Comparison of ENCODE assay signal across 8 cellular contexts in genomic region chr21:46459356-46460112, GRCh38. TPM values are rescaled to one million over a fixed set of nuclear protein-coding genes. Genes with fewer than 3 reads are reported as not detected.
DNase-seq lines count a peak whose midpoint lies in the region; TF ChIP-seq lines count a peak whose summit lies in the region.

No MANE protein-coding gene starts in this region.

- H3K4me1 ChIP-seq in Karpas-422 (ENCODE audit: low read length), result peaks cover 27% of the 10 kb centered on the region

- peak overlapping the region; percentile 51 for H3K27ac ChIP-seq in Karpas-422 (ENCODE audit: low read length)

- no peaks in the 10 kb centered on the region for H3K27me3 Mint-ChIP-seq in neural crest cell (ENCODE audit: low read depth)

- POLR2A ChIA-PET in BJ (lab: Charles Lee), result interaction anchor here (0.6 to 0.8 kb wide), 2 partner anchors 8 to 9 kb away, joined by 3 read pairs; no protein-coding TSS in a partner anchor

- DNase-seq in BJ (ENCODE audit: low read depth) (no peak), Karpas-422 (no peak), fibroblast of the aortic adventitia (ENCODE audit: low read depth) (peak; percentile 47), neural crest cell (ENCODE audit: low read depth, low spot score) (no peak), NCI-H128 (lab: John Stamatoyannopoulos, UW; ENCODE audit: unreplicated experiment) (no peak), NCI-H1105 (lab: John Stamatoyannopoulos, UW) (no peak), OCI-M1 (lab: John Stamatoyannopoulos, UW) (no peak)
- peak; percentile 27 for DNase-seq in activated T-cell treated with anti-CD3 and anti-CD28 coated beads, Interleukin-2, amount 50 U/mL, for 1 hour

- peaks cover 48% of the 10 kb centered on the region for H3K4me1 Mint-ChIP-seq in neural crest cell

- H3K9me2 ChIP-seq in Karpas-422 (replicated peaks; ENCODE audit: insufficient read depth, low read length), result no peaks in the 10 kb centered on the region

- H3K36me3 Mint-ChIP-seq in neural crest cell (ENCODE audit: low read depth), result peaks cover 5% of the 10 kb centered on the region

- no peaks in the 10 kb centered on the region for H3K9me3 ChIP-seq in Karpas-422 (ENCODE audit: low read length)

- peak overlapping the region; percentile 93 for H3K4me2 ChIP-seq in Karpas-422 (ENCODE audit: low read depth, low read length, poor library complexity, severe bottlenecking)

- CTCF ChIA-PET in BJ (lab: Yijun Ruan, JAX), result interaction anchor here (0.7 kb wide), 1 partner anchor 96 kb away, joined by 3 read pairs; no protein-coding TSS in a partner anchor

- peak overlapping the region; percentile 87 for H3K4me3 ChIP-seq in BJ (ENCODE audit: low read depth, low read length)
- peak overlapping the region; percentile 85 for H3K4me3 ChIP-seq in Karpas-422 (ENCODE audit: low read length)
- H3K4me3 ChIP-seq in fibroblast of the aortic adventitia (ENCODE audit: low read depth, low read length), result peak overlapping the region; percentile 82

- no peaks in the 10 kb centered on the region for H3K9me3 Mint-ChIP-seq in neural crest cell

- H3K79me2 ChIP-seq in Karpas-422 (ENCODE audit: low read length), result peaks cover 93% of the 10 kb centered on the region

- TF ChIP-seq CTCF in BJ (IDR thresholded peaks at IDR 0.05; ENCODE audit: insufficient read depth, low read depth, low read length) (no peak), fibroblast of the aortic adventitia (IDR thresholded peaks at IDR 0.05; ENCODE audit: insufficient read depth, low read length) (no peak), neural crest cell (conservative IDR thresholded peaks at IDR 0.05) (no peak)

- no peaks in the 10 kb centered on the region for H4K20me1 ChIP-seq in Karpas-422 (ENCODE audit: insufficient read depth, low read depth, low read length)

- H3K27ac Mint-ChIP-seq in neural crest cell (ENCODE audit: unreplicated experiment), result peak overlapping the region; percentile 67

- no peaks in the 10 kb centered on the region for H3K27me3 ChIP-seq in BJ (ENCODE audit: control insufficient read depth, insufficient read depth, low read length)
- H3K27me3 ChIP-seq in Karpas-422 (ENCODE audit: low read length), result no peaks in the 10 kb centered on the region

- peak overlapping the region; percentile 98 for H3K4me3 Mint-ChIP-seq in neural crest cell

- no peak overlapping the region for H2AFZ ChIP-seq in Karpas-422 (ENCODE audit: low read length)

- H3K9ac ChIP-seq in Karpas-422 (ENCODE audit: low read length), result peak overlapping the region; percentile 91

- no peaks in the 10 kb centered on the region; the same call in 1 of the 2 replicates for H3K36me3 ChIP-seq in BJ (ENCODE audit: control insufficient read depth, insufficient read depth, low read length)
- H3K36me3 ChIP-seq in Karpas-422 (ENCODE audit: insufficient read depth, low read length), result peaks cover 32% of the 10 kb centered on the region

RNA-seq across cellular contexts. Expression of gene DIP2A, which starts 0.8 kb away (rescaled TPM):
- 13.2 and 18.7 TPM in 2 replicates for polyA plus RNA-seq in BJ (2011; rRNA removed)
- 22.2 and 25.1 TPM in 2 replicates for polyA minus RNA-seq in BJ (2011; rRNA and poly(A)+ RNA removed)
- 29.4 and 32.4 TPM in 2 replicates for total RNA-seq in Karpas-422 (2014; rRNA removed; shearing (Covaris generic); ENCODE audit: low replicate concordance)
- 26.5 and 34.4 TPM in 2 replicates for total RNA-seq in fibroblast of the aortic adventitia (ENCODE audit: low replicate concordance)
- total RNA-seq in neural crest cell, result 57.8 and 61.2 TPM in 2 replicates

Comparison
In these comparisons a context has a peak if more than half of its experiments do, and no peak if none do; other contexts are left out.
1. DNase-seq: peak in activated T-cell treated with anti-CD3 and anti-CD28 coated beads, Interleukin-2, amount 50 U/mL, for 1 hour (single experiment) and fibroblast of the aortic adventitia (single experiment); none in BJ (single experiment), Karpas-422 (single experiment), neural crest cell (single experiment), NCI-H128 (single experiment), NCI-H1105 (single experiment) and OCI-M1 (single experiment).
2. Peak in every context shown above with its lines, with median percentiles within 50 percentile points of each other: H3K4me3 ChIP-seq.